ENCODE assay signal across 22 cellular contexts in genomic region chrX:137430301-137430700, GRCh38.
"Had no signal": no experiment of that assay in that cellular context is flagged by ENCODE, and none has a peak within 500 bp of the region (broad histone marks: within the 10 kb centered on the region; RNA-seq: fewer than 3 reads in every experiment).

No MANE protein-coding gene starts in this region.

- H3K36me3 ChIP-seq: heart right ventricle, left lung, neutrophil, pancreas, thyroid gland had no signal

- H3K9me3 ChIP-seq: left lung, neutrophil, pancreas, thyroid gland had no signal

- DNase-seq: activated CD4-positive, alpha-beta T cell treated with anti-CD3 and anti-CD28 coated beads, Interleukin-2, amount 50 U/mL, for 4 hours; activated CD8-positive, alpha-beta memory T cell treated with anti-CD3 and anti-CD28 coated beads for 24 hours; activated CD8-positive, alpha-beta memory T cell treated with anti-CD3 and anti-CD28 coated beads, Interleukin-2, amount 50 U/mL, for 4 hours; activated T-cell treated with anti-CD3 and anti-CD28 coated beads, Interleukin-2, amount 50 U/mL, for 24 hours; dorsolateral prefrontal cortex; heart right ventricle; left lung; naive thymus-derived CD4-positive, alpha-beta T cell; pancreas; right cardiac atrium; stimulated activated CD4-positive, alpha-beta T cell treated with anti-CD3 and anti-CD28 coated beads, Interleukin-1b, Interleukin-23, amount 100 ng/mL, for 48 hours; substantia nigra; T-helper 1 cell; thyroid gland had no signal

- H3K27ac Mint-ChIP-seq: activated naive CD8-positive, alpha-beta T cell; activated T-cell treated with anti-CD3 and anti-CD28 coated beads, Interleukin-2, amount 50 U/mL, for 24 hours; activated T-helper 17 cell treated with anti-CD3 and anti-CD28 coated beads, Interleukin-2, amount 50 U/mL, for 72 hours; naive thymus-derived CD4-positive, alpha-beta T cell; stimulated activated naive CD8-positive, alpha-beta T cell treated with anti-CD3 and anti-CD28 coated beads, Interleukin-15, Interleukin-2, amounts not matched to agents 100 ng/mL and 50 ng/mL, for 24 hours had no signal

- H3K4me1 Mint-ChIP-seq: activated T-helper 17 cell treated with anti-CD3 and anti-CD28 coated beads, Interleukin-2, amount 50 U/mL, for 72 hours; central memory CD8-positive, alpha-beta T cell had no signal

- H3K36me3 Mint-ChIP-seq: activated naive CD8-positive, alpha-beta T cell; naive thymus-derived CD4-positive, alpha-beta T cell had no signal

- H3K9me3 Mint-ChIP-seq: activated T-cell treated with anti-CD3 and anti-CD28 coated beads, Interleukin-2, amount 50 U/mL, for 24 hours; activated T-helper 17 cell treated with anti-CD3 and anti-CD28 coated beads, Interleukin-2, amount 50 U/mL, for 72 hours had no signal

- FAIRE-seq: astrocyte, colon, pancreas had no signal

- H3K4me3 ChIP-seq: dorsolateral prefrontal cortex, heart right ventricle, left lung, lung, pancreas, thyroid gland had no signal

- H3K27ac ChIP-seq: dorsolateral prefrontal cortex, heart right ventricle, left lung, neutrophil, pancreas, thyroid gland had no signal

- H3K4me3 Mint-ChIP-seq: activated naive CD8-positive, alpha-beta T cell; activated T-cell treated with anti-CD3 and anti-CD28 coated beads, Interleukin-2, amount 50 U/mL, for 24 hours; activated T-helper 17 cell treated with anti-CD3 and anti-CD28 coated beads, Interleukin-2, amount 50 U/mL, for 72 hours; central memory CD8-positive, alpha-beta T cell; stimulated activated naive CD8-positive, alpha-beta T cell treated with anti-CD3 and anti-CD28 coated beads, Interleukin-15, Interleukin-2, amounts not matched to agents 100 ng/mL and 50 ng/mL, for 24 hours had no signal
